In the genomic region with DNA sequence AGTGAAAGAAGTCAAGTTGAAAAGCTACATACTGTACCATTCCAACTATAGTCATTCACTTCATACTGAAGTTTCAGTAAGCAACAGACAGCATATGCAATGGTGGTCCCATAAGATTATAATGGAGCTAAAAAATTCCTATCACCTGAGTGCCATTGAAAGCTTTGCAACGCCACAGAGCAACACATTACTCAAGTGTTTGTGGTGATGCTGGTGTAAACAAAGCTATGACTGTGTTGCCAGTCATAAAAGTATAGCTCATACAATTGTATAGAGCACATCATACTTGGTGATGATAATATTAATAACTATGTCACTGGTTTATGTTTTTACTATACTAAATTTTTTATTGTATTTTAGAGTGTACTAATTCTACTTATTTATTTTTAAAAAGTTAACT, we compare ENCODE assay signal across 21 cellular contexts.
A peak's percentile ranks its signal among the peaks of the same experiment; 100 is the strongest.
DNase-seq lines count a peak whose midpoint lies in the region; ATAC-seq, FAIRE-seq and TF ChIP-seq lines count a peak whose summit lies in the region.
"Had no signal": no experiment of that assay in that cellular context is flagged by ENCODE, and none has a peak within 500 bp of the region (broad histone marks: within the 10 kb centered on the region; RNA-seq: fewer than 3 reads in every experiment).

No MANE protein-coding gene starts in this region.

- no peak for TF ChIP-seq CTCF in foreskin keratinocyte (conservative IDR thresholded peaks at IDR 0.05)
- TF ChIP-seq CTCF in Caco-2 (IDR thresholded peaks at IDR 0.05; ENCODE audit: insufficient read depth in 1 of 2, low read depth in 1 of 2, low read length in 1 of 2, severe bottlenecking in 1 of 2, unreplicated experiment in 1 of 2), result no peak

- H3K36me3 Mint-ChIP-seq in Caco-2 (ENCODE audit: insufficient read depth, unreplicated experiment), result no peaks in the 10 kb centered on the region
- H3K36me3 Mint-ChIP-seq: CD14-positive monocyte; CD4-positive, alpha-beta memory T cell had no signal

- no peak overlapping the region for H3K27ac Mint-ChIP-seq in Caco-2 (ENCODE audit: unreplicated experiment)
- H3K27ac Mint-ChIP-seq: CD14-positive monocyte; CD4-positive, alpha-beta memory T cell; GM23338 had no signal

- H3K27ac ChIP-seq in foreskin keratinocyte (no peak overlapping the region), right cardiac atrium (ENCODE audit: low read length) (no peak overlapping the region)
- H3K27ac ChIP-seq: 22Rv1, A549, BLaER1 had no signal

- no peaks in the 10 kb centered on the region for H3K9me3 Mint-ChIP-seq in Caco-2 (ENCODE audit: unreplicated experiment)
- H3K9me3 Mint-ChIP-seq: GM23338 had no signal

- no peak overlapping the region for H3K4me3 Mint-ChIP-seq in Caco-2 (ENCODE audit: unreplicated experiment)
- H3K4me3 Mint-ChIP-seq: CD14-positive monocyte; CD4-positive, alpha-beta memory T cell; GM23338 had no signal

- intact Hi-C loops in Caco-2 (cut with micrococcal nuclease; ENCODE audit: unreplicated experiment), result no loop called here
- intact Hi-C loops in right cardiac atrium (cut with DNase I), result no loop called here

- no peaks in the 10 kb centered on the region for H3K36me3 ChIP-seq in Caco-2 (ENCODE audit: control insufficient read depth, insufficient read depth, low read length)
- H3K36me3 ChIP-seq: BLaER1 had no signal

- H3K4me1 Mint-ChIP-seq in Caco-2 (ENCODE audit: low read depth, unreplicated experiment), result no peaks in the 10 kb centered on the region
- H3K4me1 Mint-ChIP-seq: CD14-positive monocyte; CD4-positive, alpha-beta memory T cell; GM23338 had no signal

- no peaks in the 10 kb centered on the region for H3K9me3 ChIP-seq in Caco-2
- H3K9me3 ChIP-seq in right cardiac atrium (ENCODE audit: control insufficient read depth, low read length), result no peaks in the 10 kb centered on the region
- H3K9me3 ChIP-seq: A549, BLaER1 had no signal

- CTCF ChIA-PET in Caco-2 (lab: Charles Lee), result no interaction called here

- peak; percentile 26 for FAIRE-seq in TTC549 (lab: Jason Lieb, UNC)
- FAIRE-seq: A549, H54, HTR-8/SVneo, K562 had no signal

- DNase-seq in DMS53 (lab: John Stamatoyannopoulos, UW) (peak; percentile 12), DMS53 treated with DMSO at 0.1 percent for 48 hours (lab: John Stamatoyannopoulos, UW; ENCODE audit: unreplicated experiment) (no peak), foreskin keratinocyte (no peak), Caco-2 (no peak), SW 1271 (lab: John Stamatoyannopoulos, UW) (no peak), right cardiac atrium (no peak)
- DNase-seq: CD4-positive, alpha-beta memory T cell; DMS 273 treated with DMSO at 0.1 percent for 48 hours; DMS79; GF-D8; HCEC 1CT; IMR-90 had no signal

- H3K4me3 ChIP-seq in Caco-2 (ENCODE audit: low read depth, low read length), result no peak overlapping the region
- H3K4me3 ChIP-seq in right cardiac atrium (ENCODE audit: low read length), result no peak overlapping the region
- H3K4me3 ChIP-seq: A549, BLaER1, GM23338, K562 had no signal

- POLR2A ChIA-PET in Caco-2 (lab: Charles Lee), result interaction anchor here (0.7 kb wide), 1 partner anchor 165 kb away, joined by 3 read pairs; no protein-coding TSS in a partner anchor

- ATAC-seq in foreskin keratinocyte, result peak; percentile 57
- no peak for ATAC-seq in right cardiac atrium
- ATAC-seq: A549, K562 had no signal

- WGBS in right cardiac atrium, result 67% methylated on average over 1 of the region's 1 CpG

- H3K27me3 ChIP-seq in foreskin keratinocyte, result no peaks in the 10 kb centered on the region
- H3K27me3 ChIP-seq in Caco-2 (replicated peaks; ENCODE audit: control insufficient read depth, insufficient read depth, low read length), result no peaks in the 10 kb centered on the region
- H3K27me3 ChIP-seq in right cardiac atrium (ENCODE audit: control insufficient read depth, insufficient read depth), result no peaks in the 10 kb centered on the region
- H3K27me3 ChIP-seq: BLaER1 had no signal

- no TSS peak for BruUV-seq in Caco-2 (replicated peaks; lab: Mats Ljungman, UMichigan)

- H3K4me1 ChIP-seq in foreskin keratinocyte (no peaks in the 10 kb centered on the region), Caco-2 (no peaks in the 10 kb centered on the region), right cardiac atrium (ENCODE audit: control insufficient read depth, insufficient read depth, low read length) (no peaks in the 10 kb centered on the region)
- H3K4me1 ChIP-seq: A549 had no signal

- no peaks in the 10 kb centered on the region for H3K27me3 Mint-ChIP-seq in Caco-2 (ENCODE audit: insufficient read depth, unreplicated experiment)
- H3K27me3 Mint-ChIP-seq: CD4-positive, alpha-beta memory T cell had no signal
